Comparison of ENCODE assay signal across 32 cellular contexts in genomic region chr4:52635560-52635959, GRCh38.
"Had no signal": no experiment of that assay in that cellular context is flagged by ENCODE, and none has a peak within 500 bp of the region (broad histone marks: within the 10 kb centered on the region; RNA-seq: fewer than 3 reads in every experiment).

No MANE protein-coding gene starts in this region.

- ATAC-seq: heart right ventricle; left cardiac atrium; left lung; mucosa of descending colon; natural killer cell treated with Interleukin-12 subunit alpha and Interleukin-12 subunit beta and Interleukin-15 and Interleukin-18, amount 100 ng/mL, for 72 hours; psoas muscle; right cardiac atrium; stimulated activated naive CD8-positive, alpha-beta T cell treated with anti-CD3 and anti-CD28 coated beads, Interleukin-15, amount 100 ng/mL, for 72 hours; upper lobe of right lung had no signal

- H3K27me3 ChIP-seq: colonic mucosa, esophagus squamous epithelium, heart right ventricle, left lung, ovary, sigmoid colon, spleen, suprapubic skin, transverse colon, upper lobe of right lung, uterus had no signal

- H3K9me3 ChIP-seq: colonic mucosa, esophagus squamous epithelium, heart right ventricle, left lung, mucosa of descending colon, ovary, psoas muscle, sigmoid colon, spleen, suprapubic skin, transverse colon, upper lobe of right lung, uterus had no signal

- H3K4me3 Mint-ChIP-seq: dendritic cell treated with granulocyte-macrophage colony-stimulating factor and Interleukin-4, amounts not matched to agents 40 ng/mL and 50 ng/mL, for 4 days; endodermal cell; mesothelial cell of epicardium; naive B cell; natural killer cell treated with Interleukin-12 subunit alpha and Interleukin-12 subunit beta and Interleukin-15 and Interleukin-18, amount 100 ng/mL, for 72 hours; stimulated activated naive CD8-positive, alpha-beta T cell treated with anti-CD3 and anti-CD28 coated beads, Interleukin-15, amount 100 ng/mL, for 72 hours had no signal

- H3K4me3 ChIP-seq: colonic mucosa, esophagus squamous epithelium, heart right ventricle, left lung, mucosa of descending colon, ovary, psoas muscle, sigmoid colon, spleen, suprapubic skin, transverse colon, upper lobe of right lung, uterus had no signal

- H3K27ac Mint-ChIP-seq: dendritic cell treated with granulocyte-macrophage colony-stimulating factor and Interleukin-4, amounts not matched to agents 40 ng/mL and 50 ng/mL, for 4 days; endodermal cell; mesothelial cell of epicardium; stimulated activated naive CD8-positive, alpha-beta T cell treated with anti-CD3 and anti-CD28 coated beads, Interleukin-15, amount 100 ng/mL, for 72 hours had no signal

- H3K4me1 ChIP-seq: colonic mucosa, suprapubic skin, upper lobe of right lung, uterus had no signal

- H3K36me3 Mint-ChIP-seq: naive B cell; natural killer cell treated with Interleukin-12 subunit alpha and Interleukin-12 subunit beta and Interleukin-15 and Interleukin-18, amount 100 ng/mL, for 72 hours had no signal

- H3K9me3 Mint-ChIP-seq: dendritic cell treated with granulocyte-macrophage colony-stimulating factor and Interleukin-4, amounts not matched to agents 40 ng/mL and 50 ng/mL, for 4 days; endodermal cell; mesothelial cell of epicardium; naive B cell; natural killer cell treated with Interleukin-12 subunit alpha and Interleukin-12 subunit beta and Interleukin-15 and Interleukin-18, amount 100 ng/mL, for 72 hours; stimulated activated naive CD8-positive, alpha-beta T cell treated with anti-CD3 and anti-CD28 coated beads, Interleukin-15, amount 100 ng/mL, for 72 hours had no signal

- H3K27ac ChIP-seq: colonic mucosa, esophagus squamous epithelium, heart right ventricle, left lung, ovary, psoas muscle, sigmoid colon, spleen, suprapubic skin, transverse colon, upper lobe of right lung, uterus had no signal

- H3K4me1 Mint-ChIP-seq: endodermal cell; stimulated activated naive CD8-positive, alpha-beta T cell treated with anti-CD3 and anti-CD28 coated beads, Interleukin-15, amount 100 ng/mL, for 72 hours had no signal

- DNase-seq: colonic mucosa; effector CD8-positive, alpha-beta T cell; endodermal cell; erythroblast; esophagus squamous epithelium; foreskin melanocyte; glutamatergic neuron; heart right ventricle; hippocampal formation; left cardiac atrium; left lung; mucosa of descending colon; naive B cell; nucleus accumbens; ovary; posterior cingulate gyrus; psoas muscle; right cardiac atrium; sigmoid colon; spleen; stimulated activated CD4-positive, alpha-beta T cell treated with anti-CD3 and anti-CD28 coated beads, Interleukin-4, amount 100 ng/mL, for 4 hours; stimulated activated naive CD4-positive, alpha-beta T cell; stimulated activated naive CD8-positive, alpha-beta T cell treated with anti-CD3 and anti-CD28 coated beads, Interleukin-15, amount 100 ng/mL, for 72 hours; transverse colon; upper lobe of right lung; uterus had no signal

- H3K36me3 ChIP-seq: colonic mucosa, left lung, ovary, sigmoid colon, spleen, suprapubic skin, transverse colon, upper lobe of right lung, uterus had no signal

- FAIRE-seq: endothelial cell of umbilical vein, islet of Langerhans had no signal

- H3K27me3 Mint-ChIP-seq: dendritic cell treated with granulocyte-macrophage colony-stimulating factor and Interleukin-4, amounts not matched to agents 40 ng/mL and 50 ng/mL, for 4 days; naive B cell; natural killer cell treated with Interleukin-12 subunit alpha and Interleukin-12 subunit beta and Interleukin-15 and Interleukin-18, amount 100 ng/mL, for 72 hours; stimulated activated naive CD8-positive, alpha-beta T cell treated with anti-CD3 and anti-CD28 coated beads, Interleukin-15, amount 100 ng/mL, for 72 hours had no signal
